In the genomic region with DNA sequence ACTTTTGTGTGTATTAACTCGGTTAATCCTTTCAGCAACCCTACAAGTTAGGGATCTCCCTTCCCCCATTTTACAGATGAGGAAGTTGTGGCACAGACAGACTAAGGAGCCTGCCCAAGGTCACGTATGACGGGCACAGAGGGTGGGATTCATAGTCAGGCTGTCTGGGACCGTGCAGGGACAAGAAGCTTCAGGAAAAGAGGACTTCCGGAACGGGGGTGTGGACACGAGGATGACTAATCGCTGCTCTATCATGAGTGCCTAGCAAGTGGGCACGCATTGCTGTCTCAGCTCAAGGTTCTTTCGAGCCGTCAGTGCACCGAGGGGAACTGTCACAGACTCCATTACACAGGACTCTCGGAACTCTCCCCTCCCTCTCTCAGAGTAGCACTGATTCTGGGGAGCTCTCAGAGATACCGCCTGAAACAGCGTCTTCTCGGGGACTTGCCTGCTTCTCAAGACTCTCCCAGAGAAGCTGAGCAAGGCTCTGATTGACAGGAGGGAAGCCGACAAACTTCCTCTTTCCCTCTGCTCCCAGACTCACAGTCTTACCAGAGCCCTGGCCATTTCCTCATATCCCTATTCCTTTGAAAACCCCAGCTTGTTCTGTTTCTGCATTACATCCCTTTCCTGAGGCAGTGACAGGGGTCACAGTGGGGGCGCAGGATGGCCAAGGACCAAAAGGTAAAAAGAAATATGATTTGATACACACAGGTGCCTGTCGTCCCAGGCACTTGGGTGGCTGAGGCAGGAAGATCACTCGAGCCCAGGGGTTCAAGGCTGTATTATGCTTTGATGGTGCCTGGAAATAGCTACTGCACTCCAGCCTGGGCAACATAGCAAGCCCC, we compare ENCODE assay signal across 10 cellular contexts. TPM values are rescaled to one million over a fixed set of nuclear protein-coding genes. Genes with fewer than 3 reads are reported as not detected.
A peak's percentile ranks its signal among the peaks of the same experiment; 100 is the strongest.
DNase-seq lines count a peak whose midpoint lies in the region; ATAC-seq, FAIRE-seq and TF ChIP-seq lines count a peak whose summit lies in the region.
"Had no signal": no experiment of that assay in that cellular context is flagged by ENCODE, and none has a peak within 500 bp of the region (broad histone marks: within the 10 kb centered on the region; RNA-seq: fewer than 3 reads in every experiment).

No MANE protein-coding gene starts in this region.

- TF ChIP-seq POLR2A in A549 (IDR thresholded peaks at IDR 0.05; ENCODE audit: low read length): no peak

- peaks cover 15% of the 10 kb centered on the region for H3K4me1 Mint-ChIP-seq in activated naive CD8-positive, alpha-beta T cell treated with anti-CD3 and anti-CD28 coated beads, Interleukin-2, amount 10 ng/mL, durations not matched to agents 7 days and 5 days

- H3K9me3 ChIP-seq in A549: no peaks in the 10 kb centered on the region
- peaks cover 0 to 6% of the 10 kb centered on the region in 2 donors for H3K9me3 ChIP-seq in lung (ENCODE audit: control insufficient read depth in 2 of 2, insufficient read depth in 1 of 2, low read length in 1 of 2)

- no peaks in the 10 kb centered on the region for H3K36me3 ChIP-seq in lung (ENCODE audit: control insufficient read depth in 2 of 2, insufficient read depth in 2 of 2, low read length in 2 of 2)

- CTCF ChIA-PET in A549 (lab: Yijun Ruan, JAX): interaction anchor here (0.7 to 2.9 kb wide), 7 partner anchors 10 to 109 kb away, joined by 3 to 25 read pairs (median 5); no protein-coding TSS in a partner anchor

- POLR2A ChIA-PET in A549 (lab: Yijun Ruan, JAX): no interaction called here
- POLR2A ChIA-PET in activated naive CD8-positive, alpha-beta T cell treated with anti-CD3 and anti-CD28 coated beads, Interleukin-2, amount 10 ng/mL, durations not matched to agents 7 days and 5 days (lab: Charles Lee): interaction anchor here (0.7 kb wide), 1 partner anchor 13 kb away, joined by 6 read pairs; no protein-coding TSS in a partner anchor

- H3K27ac Mint-ChIP-seq in activated naive CD8-positive, alpha-beta T cell treated with anti-CD3 and anti-CD28 coated beads, Interleukin-2, amount 10 ng/mL, durations not matched to agents 7 days and 5 days: no peak overlapping the region

- H3K27me3 Mint-ChIP-seq in activated naive CD8-positive, alpha-beta T cell treated with anti-CD3 and anti-CD28 coated beads, Interleukin-2, amount 10 ng/mL, durations not matched to agents 7 days and 5 days: peaks cover 48% of the 10 kb centered on the region

- no peak for TF ChIP-seq RAD21 in A549 (conservative IDR thresholded peaks at IDR 0.05 in 1 of 2, IDR thresholded peaks at IDR 0.05 in 1 of 2)

- no peaks in the 10 kb centered on the region for H3K27me3 ChIP-seq in lung (ENCODE audit: control insufficient read depth, insufficient read depth)

- FAIRE-seq in A549 (lab: Jason Lieb, UNC) (no peak), urothelium cell line (lab: Jason Lieb, UNC) (no peak), HTR-8/SVneo (lab: Jason Lieb, UNC) (no peak)
- FAIRE-seq: G401.6, islet of Langerhans had no signal

- DNase-seq in A549 (ENCODE audit: low read depth in 1 of 2, low spot score in 1 of 2): peak in 1 of 2 experiments; percentile 24
- peak; percentile 31 for DNase-seq in activated naive CD8-positive, alpha-beta T cell treated with anti-CD3 and anti-CD28 coated beads, Interleukin-2, amount 10 ng/mL, durations not matched to agents 7 days and 5 days
- DNase-seq in lung (ENCODE audit: low spot score): peak; percentile 61
- DNase-seq in urothelium cell line (ENCODE audit: low spot score): peak; percentile 68
- no peak for DNase-seq in DMS153 (lab: John Stamatoyannopoulos, UW)
- no peak for DNase-seq in HTR-8/SVneo (ENCODE audit: insufficient read length, low spot score)

- TF ChIP-seq EP300 in A549 (IDR thresholded peaks at IDR 0.05): no peak

- H3K9me3 Mint-ChIP-seq in activated naive CD8-positive, alpha-beta T cell treated with anti-CD3 and anti-CD28 coated beads, Interleukin-2, amount 10 ng/mL, durations not matched to agents 7 days and 5 days: peaks cover 4% of the 10 kb centered on the region

- peak overlapping the region; percentile 29 to 81 for H3K27ac ChIP-seq in A549
- peak overlapping the region in 1 of 2 donors; percentile 73 for H3K27ac ChIP-seq in lung (ENCODE audit: low read depth in 1 of 2, low read length in 1 of 2)

- H3K36me3 Mint-ChIP-seq in activated naive CD8-positive, alpha-beta T cell treated with anti-CD3 and anti-CD28 coated beads, Interleukin-2, amount 10 ng/mL, durations not matched to agents 7 days and 5 days: no peaks in the 10 kb centered on the region

- peak overlapping the region; percentile 63 for H3K4me2 ChIP-seq in A549

- H3K4me1 ChIP-seq in A549 (peaks cover 13% of the 10 kb centered on the region), lung (ENCODE audit: control insufficient read depth in 2 of 2, insufficient read depth in 2 of 2, low read length in 2 of 2) (peaks cover 6 to 11% of the 10 kb centered on the region in 2 donors)

- peak overlapping the region; percentile 71 for H3K4me3 Mint-ChIP-seq in activated naive CD8-positive, alpha-beta T cell treated with anti-CD3 and anti-CD28 coated beads, Interleukin-2, amount 10 ng/mL, durations not matched to agents 7 days and 5 days

- no peak for TF ChIP-seq CTCF in A549 (IDR thresholded peaks at IDR 0.05)
- no peak for TF ChIP-seq CTCF in lung (IDR thresholded peaks at IDR 0.05; ENCODE audit: control extremely low read depth, extremely low read depth)

- H3K4me3 ChIP-seq in A549 (no peak overlapping the region), lung (no peak overlapping the region)

- ATAC-seq in A549 (peak; percentile 74 to 83), HG02610 (IDR thresholded peaks at IDR 0.05; ENCODE audit: unreplicated experiment) (peak; percentile 36), lung (ENCODE audit: insufficient read depth, low FRiP score) (peak; percentile 61), HG03354 (IDR thresholded peaks at IDR 0.05; ENCODE audit: poor library complexity, severe bottlenecking, unreplicated experiment) (no peak)
- ATAC-seq in activated naive CD8-positive, alpha-beta T cell treated with anti-CD3 and anti-CD28 coated beads, Interleukin-2, amount 10 ng/mL, durations not matched to agents 7 days and 5 days (ENCODE audit: low read depth): peak; percentile 67

- 22% methylated on average over 20 of the region's 20 CpGs for WGBS in A549 (ENCODE audit: missing lambda C conversion rate)
- WGBS in lung, 2 donors: 15 to 23% methylated on average over 20 of the region's 20 CpGs

TF ChIP-seq in A549, 52 proteins besides CTCF, POLR2A, EP300 and RAD21:
- TF ChIP-seq NPAS2 (CRISPR knock-in tag; IDR thresholded peaks at IDR 0.05; ENCODE audit: borderline replicate concordance) (no peak), FOSL2 (IDR thresholded peaks at IDR 0.05) (no peak), FOSL2 (CRISPR knock-in tag; IDR thresholded peaks at IDR 0.05) (peak; percentile 25; the same call in 1 of the 2 replicates)

RNA-seq across cellular contexts. Expression of a gene that starts 14.4 kb away (rescaled TPM):
- polyA plus RNA-seq in A549 (2011; rRNA removed) (0.28 and 0.31 TPM in 2 replicates), A549 (2017; fragmentation: RNase III; extraction: RNeasy Plus Mini Kit Qiagen cat#74134 plus additional on column Dnase treatment) (0.32 to 0.45 TPM (median 0.37 TPM) in 3 replicates), lung (1 to 10 TPM; 4.4 to 5.9 TPM)
- polyA plus RNA-seq in A549 (2012; cell fraction: cytosol; rRNA removed): 0.30 TPM in 2 replicates
- polyA plus RNA-seq in A549 (2012; cell fraction: nucleus; rRNA removed): 0.30 and 0.49 TPM in 2 replicates
- polyA minus RNA-seq in A549 (2011; rRNA and poly(A)+ RNA removed): 0.41 and 0.68 TPM in 2 replicates
- under 1 TPM; 0.34 to 0.64 TPM for total RNA-seq in activated naive CD8-positive, alpha-beta T cell treated with anti-CD3 and anti-CD28 coated beads, Interleukin-2, amount 10 ng/mL, durations not matched to agents 7 days and 5 days
- 10 to 100 TPM; 12.5 to 25.9 TPM for total RNA-seq in lung

Comparison
In these comparisons a context has a peak if more than half of its experiments do, and no peak if none do; other contexts are left out.
1. DNase-seq: peak in activated naive CD8-positive, alpha-beta T cell treated with anti-CD3 and anti-CD28 coated beads, Interleukin-2, amount 10 ng/mL, durations not matched to agents 7 days and 5 days (single experiment), lung (single experiment) and urothelium cell line (single experiment); none in DMS153 (single experiment) and HTR-8/SVneo (single experiment).
2. RNA of a gene that starts 14.4 kb away (total RNA-seq): 12.5 to 25.9 TPM in lung; 0.34 to 0.64 TPM in activated naive CD8-positive, alpha-beta T cell treated with anti-CD3 and anti-CD28 coated beads, Interleukin-2, amount 10 ng/mL, durations not matched to agents 7 days and 5 days; every median in the first group is over 4 times any median in the second.